20 cellular contexts compared by ENCODE assay signal in the genomic region with DNA sequence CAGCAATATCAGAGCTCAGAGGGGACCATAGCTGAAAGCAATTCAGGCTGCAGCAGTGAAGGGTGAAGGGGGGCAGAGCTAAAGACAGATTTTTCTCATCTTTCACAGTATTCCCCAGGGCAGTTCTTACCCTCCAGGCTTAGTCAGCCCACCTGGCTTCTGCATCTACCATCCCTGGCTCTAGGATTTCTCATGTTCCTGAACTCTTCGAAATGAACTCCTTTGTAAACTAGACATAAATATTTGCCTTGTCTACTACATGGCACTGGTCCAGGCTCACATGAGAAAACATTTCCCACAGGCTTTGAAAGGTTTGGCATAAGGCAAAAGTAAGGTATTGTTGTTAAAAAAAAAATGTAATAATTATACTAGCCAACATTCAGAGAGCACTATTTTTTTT. TPM values are rescaled to one million over a fixed set of nuclear protein-coding genes. Genes with fewer than 3 reads are reported as not detected.
DNase-seq lines count a peak whose midpoint lies in the region; ATAC-seq and TF ChIP-seq lines count a peak whose summit lies in the region.
"Had no signal": no experiment of that assay in that cellular context is flagged by ENCODE, and none has a peak within 500 bp of the region (broad histone marks: within the 10 kb centered on the region; RNA-seq: fewer than 3 reads in every experiment).

No MANE protein-coding gene starts in this region.

- no peaks in the 10 kb centered on the region for H3K4me1 ChIP-seq in prostate gland (replicated peaks)
- H3K4me1 ChIP-seq in stomach = peaks cover 0 to 8% (median 0%) of the 10 kb centered on the region in 4 donors
- H3K4me1 ChIP-seq: A549, upper lobe of left lung had no signal

- H3K9me3 ChIP-seq in prostate gland (no peaks in the 10 kb centered on the region), stomach (no peaks in the 10 kb centered on the region)
- H3K9me3 ChIP-seq: A549, upper lobe of left lung had no signal

- TF ChIP-seq POLR2A in prostate gland (IDR thresholded peaks at IDR 0.05) (no peak), stomach (IDR thresholded peaks at IDR 0.05) (no peak)

- H3K27ac ChIP-seq in VCaP (peak overlapping the region; percentile 63; the same call in 1 of the 2 replicates), prostate gland (no peak overlapping the region), stomach (no peak overlapping the region)
- H3K27ac ChIP-seq: A549, C4-2B, PC-9, upper lobe of left lung had no signal

- ATAC-seq in HG02884 (IDR thresholded peaks at IDR 0.05; ENCODE audit: unreplicated experiment) = no peak
- ATAC-seq: A549; activated T-cell treated with anti-CD3 and anti-CD28 coated beads, Interleukin-2, amount 50 U/mL, for 72 hours; sciatic nerve; stimulated activated naive CD8-positive, alpha-beta T cell treated with anti-CD3 and anti-CD28 coated beads, Interleukin-15, Interleukin-2, amounts not matched to agents 100 U/mL and 50 U/mL, for 24 hours had no signal

- TF ChIP-seq CTCF in VCaP (conservative IDR thresholded peaks at IDR 0.05) (no peak), prostate gland (IDR thresholded peaks at IDR 0.05) (no peak), stomach (IDR thresholded peaks at IDR 0.05) (no peak)

- TF ChIP-seq EP300 in stomach (IDR thresholded peaks at IDR 0.05) = no peak

- H3K36me3 ChIP-seq in prostate gland = no peaks in the 10 kb centered on the region
- no peaks in the 10 kb centered on the region for H3K36me3 ChIP-seq in stomach
- H3K36me3 ChIP-seq: upper lobe of left lung had no signal

- H3K4me3 ChIP-seq in prostate gland = no peak overlapping the region
- no peak overlapping the region for H3K4me3 ChIP-seq in stomach
- H3K4me3 ChIP-seq: A549, PC-9, upper lobe of left lung had no signal

- no peaks in the 10 kb centered on the region for H3K27me3 ChIP-seq in prostate gland (replicated peaks; ENCODE audit: insufficient read depth)
- H3K27me3 ChIP-seq in stomach = no peaks in the 10 kb centered on the region
- H3K27me3 ChIP-seq: upper lobe of left lung had no signal

- WGBS in prostate gland = 5% methylated on average over 1 of the region's 1 CpG
- WGBS in stomach, 5 donors = 3 to 23% (median 8%) methylated on average over 1 of the region's 1 CpG

- intact Hi-C loops in prostate gland (cut with DNase I) = no loop called here
- intact Hi-C loops in stomach (cut with DNase I; ENCODE audit: low total_unique reads) = no loop called here

- peak; percentile 18 for DNase-seq in NCI-H146 (lab: John Stamatoyannopoulos, UW)
- no peak for DNase-seq in NCI-H146 treated with DMSO at 0.1 percent for 48 hours (lab: John Stamatoyannopoulos, UW; ENCODE audit: unreplicated experiment)
- DNase-seq in NCI-H2107 treated with DMSO at 0.1 percent for 48 hours (lab: John Stamatoyannopoulos, UW; ENCODE audit: unreplicated experiment) = peak; percentile 70
- peak; percentile 66 for DNase-seq in prostate gland (ENCODE audit: low spot score)
- DNase-seq in stomach = no peak
- DNase-seq in NCI-H446 treated with DMSO at 0.1 percent for 48 hours (lab: John Stamatoyannopoulos, UW) = no peak
- DNase-seq: activated CD4-positive, CD25-positive, alpha-beta regulatory T cell; activated CD8-positive, alpha-beta memory T cell treated with anti-CD3 and anti-CD28 coated beads for 24 hours; activated naive CD8-positive, alpha-beta T cell treated with anti-CD3 and anti-CD28 coated beads, Interleukin-2, amount 10 ng/mL, durations not matched to agents 7 days and 5 days; activated T-cell treated with anti-CD3 and anti-CD28 coated beads, Interleukin-2, amount 50 U/mL, for 72 hours; MM.1S; nucleus accumbens; PC-9; stimulated activated naive CD8-positive, alpha-beta T cell treated with anti-CD3 and anti-CD28 coated beads, Interleukin-15, Interleukin-2, amounts not matched to agents 100 U/mL and 50 U/mL, for 24 hours; upper lobe of left lung had no signal

RNA-seq across cellular contexts. Expression of gene NEB, which starts 23.6 kb away (rescaled TPM):
- total RNA-seq in prostate gland = 10 to 100 TPM in 1 of 2 donors, 1 to 10 TPM in 1; 7.3 to 57.9 TPM
- total RNA-seq in stomach = 1 to 10 TPM in 2 of 5 donors, under 1 TPM in 2, not detected in 1; 0.58 to 1.3 (median 1.0) TPM
- 1 to 10 TPM in 2 of 3 donors, under 1 TPM in 1; 0.12 to 4.0 (median 1.0) TPM for polyA plus RNA-seq in stomach

Comparison
In these comparisons a context has a peak if more than half of its experiments do, and no peak if none do; other contexts are left out.
1. DNase-seq: peak in NCI-H146 (single experiment), NCI-H2107 treated with DMSO at 0.1 percent for 48 hours (single experiment) and prostate gland (single experiment); none in NCI-H146 treated with DMSO at 0.1 percent for 48 hours (single experiment), stomach (single experiment) and NCI-H446 treated with DMSO at 0.1 percent for 48 hours (single experiment).